ENCODE assay signal across 1 cellular context in the genomic region with DNA sequence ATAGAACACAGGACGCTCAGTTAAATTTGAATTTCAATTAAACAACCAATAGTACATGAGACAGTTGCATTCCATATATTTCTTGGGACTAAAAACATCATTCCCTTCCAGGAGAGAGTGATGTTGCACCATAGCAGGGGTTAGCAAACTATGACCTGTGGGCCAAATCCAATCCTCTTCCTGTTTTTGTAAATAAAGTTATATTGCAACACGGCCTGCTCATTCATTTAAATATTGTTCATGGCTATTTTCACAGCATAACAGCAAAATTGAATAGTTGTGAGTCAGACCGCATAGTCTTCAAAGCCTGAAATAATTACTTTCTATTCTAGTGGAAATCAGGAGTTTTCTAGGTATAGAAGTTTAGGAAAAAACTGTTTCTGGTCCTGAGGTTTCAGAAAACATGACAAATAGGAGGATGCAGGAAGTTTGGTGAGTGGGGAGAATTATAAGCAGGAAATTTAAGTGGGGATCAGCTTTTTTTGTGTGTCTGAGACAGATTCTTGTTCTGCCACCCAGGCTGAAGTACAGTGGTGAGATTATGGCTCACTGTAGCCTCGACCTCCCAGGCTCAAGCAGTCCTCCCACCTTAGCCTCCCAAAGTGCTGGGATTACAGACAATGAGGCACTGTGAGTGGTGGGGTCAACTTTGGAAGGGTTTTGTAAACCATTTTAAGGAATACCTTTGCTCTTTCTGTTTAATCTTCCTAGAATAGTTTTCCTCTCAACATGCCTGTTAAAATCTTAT.
TF ChIP-seq lines count a peak whose summit lies in the region.

No MANE protein-coding gene starts in this region.

TF ChIP-seq in HepG2, 621 proteins besides CTCF, POLR2A, EP300 and RAD21 (continued from another document and continues in another):
- TF ChIP-seq, protein P1, sequence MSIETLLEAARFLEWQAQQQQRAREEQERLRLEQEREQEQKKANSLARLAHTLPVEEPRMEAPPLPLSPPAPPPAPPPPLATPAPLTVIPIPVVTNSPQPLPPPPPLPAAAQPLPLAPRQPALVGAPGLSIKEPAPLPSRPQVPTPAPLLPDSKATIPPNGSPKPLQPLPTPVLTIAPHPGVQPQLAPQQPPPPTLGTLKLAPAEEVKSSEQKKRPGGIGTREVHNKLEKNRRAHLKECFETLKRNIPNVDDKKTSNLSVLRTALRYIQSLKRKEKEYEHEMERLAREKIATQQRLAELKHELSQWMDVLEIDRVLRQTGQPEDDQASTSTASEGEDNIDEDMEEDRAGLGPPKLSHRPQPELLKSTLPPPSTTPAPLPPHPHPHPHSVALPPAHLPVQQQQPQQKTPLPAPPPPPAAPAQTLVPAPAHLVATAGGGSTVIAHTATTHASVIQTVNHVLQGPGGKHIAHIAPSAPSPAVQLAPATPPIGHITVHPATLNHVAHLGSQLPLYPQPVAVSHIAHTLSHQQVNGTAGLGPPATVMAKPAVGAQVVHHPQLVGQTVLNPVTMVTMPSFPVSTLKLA (IDR thresholded peaks at IDR 0.05) = no peak
- TF ChIP-seq ZNF530 (CRISPR knock-in tag; IDR thresholded peaks at IDR 0.05; ENCODE audit: low read depth) (no peak), FOXO1 (CRISPR knock-in tag; IDR thresholded peaks at IDR 0.05) (peak; percentile 85), ZNF816 (CRISPR knock-in tag; IDR thresholded peaks at IDR 0.05; ENCODE audit: borderline replicate concordance) (no peak), GTF2F1 (IDR thresholded peaks at IDR 0.05; ENCODE audit: low read length) (no peak), HINFP (CRISPR knock-in tag; IDR thresholded peaks at IDR 0.05; ENCODE audit: low read depth) (no peak), ISL2 (CRISPR knock-in tag; IDR thresholded peaks at IDR 0.05) (peak; percentile 26; the same call in 1 of the 2 replicates), PHF8 (CRISPR knock-in tag; IDR thresholded peaks at IDR 0.05) (no peak), FOXM1 (CRISPR knock-in tag; IDR thresholded peaks at IDR 0.05) (no peak), ZNF180 (CRISPR knock-in tag; IDR thresholded peaks at IDR 0.05; ENCODE audit: borderline replicate concordance, low read depth) (no peak), IKZF4 (CRISPR knock-in tag; IDR thresholded peaks at IDR 0.05; ENCODE audit: borderline replicate concordance, low read depth, not compliant biosample characterization) (no peak), CC2D1A (CRISPR knock-in tag; IDR thresholded peaks at IDR 0.05) (no peak), ZNF563 (CRISPR knock-in tag; IDR thresholded peaks at IDR 0.05) (no peak), CAMTA2 (CRISPR knock-in tag; IDR thresholded peaks at IDR 0.05; ENCODE audit: borderline replicate concordance) (no peak), FOXC1 (CRISPR knock-in tag; IDR thresholded peaks at IDR 0.05; ENCODE audit: borderline replicate concordance) (no peak), SOX13 (IDR thresholded peaks at IDR 0.05) (no peak), SOX13 (CRISPR knock-in tag; conservative IDR thresholded peaks at IDR 0.05 in 1 of 2, IDR thresholded peaks at IDR 0.05 in 1 of 2) (peak in 1 of 2 experiments; percentile 63; a peak in 1 of 4 replicates), ZNF772 (CRISPR knock-in tag; IDR thresholded peaks at IDR 0.05) (no peak), ZC3H4 (CRISPR knock-in tag; IDR thresholded peaks at IDR 0.05; ENCODE audit: borderline replicate concordance) (no peak), JUNB (CRISPR knock-in tag; IDR thresholded peaks at IDR 0.05; ENCODE audit: borderline replicate concordance) (no peak), MTA3 (CRISPR knock-in tag; IDR thresholded peaks at IDR 0.05) (no peak), ZFP36 (IDR thresholded peaks at IDR 0.05; ENCODE audit: borderline replicate concordance, low read depth, low read length, partially characterized antibody) (no peak), MTERF4 (CRISPR knock-in tag; IDR thresholded peaks at IDR 0.05) (no peak), NONO (IDR thresholded peaks at IDR 0.05) (no peak), NONO (CRISPR knock-in tag; conservative IDR thresholded peaks at IDR 0.05) (0 out of 2 replicates have a peak, but pooled peaks have one; percentile 33), MEIS2 (CRISPR knock-in tag; IDR thresholded peaks at IDR 0.05) (no peak), CCAR2 (optimal IDR thresholded peaks at IDR 0.05; ENCODE audit: low read depth, low read length) (no peak), PHF5A (CRISPR knock-in tag; IDR thresholded peaks at IDR 0.05; ENCODE audit: low read depth, unreplicated experiment) (peak; percentile 35), ZNF224 (CRISPR knock-in tag; IDR thresholded peaks at IDR 0.05) (no peak), SMAD1 (CRISPR knock-in tag; IDR thresholded peaks at IDR 0.05; ENCODE audit: borderline replicate concordance, low read depth) (no peak), MYNN (CRISPR knock-in tag; IDR thresholded peaks at IDR 0.05; ENCODE audit: low read depth) (no peak), TARDBP (CRISPR knock-in tag; IDR thresholded peaks at IDR 0.05) (no peak), ZNF274 (CRISPR knock-in tag; IDR thresholded peaks at IDR 0.05) (no peak), KLF11 (CRISPR knock-in tag; IDR thresholded peaks at IDR 0.05) (no peak), TBL1XR1 (IDR thresholded peaks at IDR 0.05; ENCODE audit: borderline replicate concordance, low read length, partially characterized antibody) (peak; percentile 22), SSRP1 (CRISPR knock-in tag; IDR thresholded peaks at IDR 0.05) (no peak), LRRFIP1 (CRISPR knock-in tag; conservative IDR thresholded peaks at IDR 0.05) (no peak), HCFC1 (IDR thresholded peaks at IDR 0.05; ENCODE audit: low read depth, low read length) (no peak), MATR3 (CRISPR knock-in tag; IDR thresholded peaks at IDR 0.05) (no peak), ZNF607 (CRISPR knock-in tag; IDR thresholded peaks at IDR 0.05; ENCODE audit: borderline replicate concordance) (no peak)
- TF ChIP-seq, protein P2, sequence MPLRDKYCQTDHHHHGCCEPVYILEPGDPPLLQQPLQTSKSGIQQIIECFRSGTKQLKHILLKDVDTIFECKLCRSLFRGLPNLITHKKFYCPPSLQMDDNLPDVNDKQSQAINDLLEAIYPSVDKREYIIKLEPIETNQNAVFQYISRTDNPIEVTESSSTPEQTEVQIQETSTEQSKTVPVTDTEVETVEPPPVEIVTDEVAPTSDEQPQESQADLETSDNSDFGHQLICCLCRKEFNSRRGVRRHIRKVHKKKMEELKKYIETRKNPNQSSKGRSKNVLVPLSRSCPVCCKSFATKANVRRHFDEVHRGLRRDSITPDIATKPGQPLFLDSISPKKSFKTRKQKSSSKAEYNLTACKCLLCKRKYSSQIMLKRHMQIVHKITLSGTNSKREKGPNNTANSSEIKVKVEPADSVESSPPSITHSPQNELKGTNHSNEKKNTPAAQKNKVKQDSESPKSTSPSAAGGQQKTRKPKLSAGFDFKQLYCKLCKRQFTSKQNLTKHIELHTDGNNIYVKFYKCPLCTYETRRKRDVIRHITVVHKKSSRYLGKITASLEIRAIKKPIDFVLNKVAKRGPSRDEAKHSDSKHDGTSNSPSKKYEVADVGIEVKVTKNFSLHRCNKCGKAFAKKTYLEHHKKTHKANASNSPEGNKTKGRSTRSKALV (CRISPR knock-in tag; IDR thresholded peaks at IDR 0.05) = no peak
- TF ChIP-seq, protein P3, sequence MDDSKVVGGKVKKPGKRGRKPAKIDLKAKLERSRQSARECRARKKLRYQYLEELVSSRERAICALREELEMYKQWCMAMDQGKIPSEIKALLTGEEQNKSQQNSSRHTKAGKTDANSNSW (CRISPR knock-in tag; IDR thresholded peaks at IDR 0.05; ENCODE audit: borderline replicate concordance) = no peak
- TF ChIP-seq, protein P4, sequence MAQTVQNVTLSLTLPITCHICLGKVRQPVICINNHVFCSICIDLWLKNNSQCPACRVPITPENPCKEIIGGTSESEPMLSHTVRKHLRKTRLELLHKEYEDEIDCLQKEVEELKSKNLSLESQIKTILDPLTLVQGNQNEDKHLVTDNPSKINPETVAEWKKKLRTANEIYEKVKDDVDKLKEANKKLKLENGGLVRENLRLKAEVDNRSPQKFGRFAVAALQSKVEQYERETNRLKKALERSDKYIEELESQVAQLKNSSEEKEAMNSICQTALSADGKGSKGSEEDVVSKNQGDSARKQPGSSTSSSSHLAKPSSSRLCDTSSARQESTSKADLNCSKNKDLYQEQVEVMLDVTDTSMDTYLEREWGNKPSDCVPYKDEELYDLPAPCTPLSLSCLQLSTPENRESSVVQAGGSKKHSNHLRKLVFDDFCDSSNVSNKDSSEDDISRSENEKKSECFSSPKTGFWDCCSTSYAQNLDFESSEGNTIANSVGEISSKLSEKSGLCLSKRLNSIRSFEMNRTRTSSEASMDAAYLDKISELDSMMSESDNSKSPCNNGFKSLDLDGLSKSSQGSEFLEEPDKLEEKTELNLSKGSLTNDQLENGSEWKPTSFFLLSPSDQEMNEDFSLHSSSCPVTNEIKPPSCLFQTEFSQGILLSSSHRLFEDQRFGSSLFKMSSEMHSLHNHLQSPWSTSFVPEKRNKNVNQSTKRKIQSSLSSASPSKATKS (CRISPR knock-in tag; IDR thresholded peaks at IDR 0.05) = no peak
- TF ChIP-seq, protein P5, sequence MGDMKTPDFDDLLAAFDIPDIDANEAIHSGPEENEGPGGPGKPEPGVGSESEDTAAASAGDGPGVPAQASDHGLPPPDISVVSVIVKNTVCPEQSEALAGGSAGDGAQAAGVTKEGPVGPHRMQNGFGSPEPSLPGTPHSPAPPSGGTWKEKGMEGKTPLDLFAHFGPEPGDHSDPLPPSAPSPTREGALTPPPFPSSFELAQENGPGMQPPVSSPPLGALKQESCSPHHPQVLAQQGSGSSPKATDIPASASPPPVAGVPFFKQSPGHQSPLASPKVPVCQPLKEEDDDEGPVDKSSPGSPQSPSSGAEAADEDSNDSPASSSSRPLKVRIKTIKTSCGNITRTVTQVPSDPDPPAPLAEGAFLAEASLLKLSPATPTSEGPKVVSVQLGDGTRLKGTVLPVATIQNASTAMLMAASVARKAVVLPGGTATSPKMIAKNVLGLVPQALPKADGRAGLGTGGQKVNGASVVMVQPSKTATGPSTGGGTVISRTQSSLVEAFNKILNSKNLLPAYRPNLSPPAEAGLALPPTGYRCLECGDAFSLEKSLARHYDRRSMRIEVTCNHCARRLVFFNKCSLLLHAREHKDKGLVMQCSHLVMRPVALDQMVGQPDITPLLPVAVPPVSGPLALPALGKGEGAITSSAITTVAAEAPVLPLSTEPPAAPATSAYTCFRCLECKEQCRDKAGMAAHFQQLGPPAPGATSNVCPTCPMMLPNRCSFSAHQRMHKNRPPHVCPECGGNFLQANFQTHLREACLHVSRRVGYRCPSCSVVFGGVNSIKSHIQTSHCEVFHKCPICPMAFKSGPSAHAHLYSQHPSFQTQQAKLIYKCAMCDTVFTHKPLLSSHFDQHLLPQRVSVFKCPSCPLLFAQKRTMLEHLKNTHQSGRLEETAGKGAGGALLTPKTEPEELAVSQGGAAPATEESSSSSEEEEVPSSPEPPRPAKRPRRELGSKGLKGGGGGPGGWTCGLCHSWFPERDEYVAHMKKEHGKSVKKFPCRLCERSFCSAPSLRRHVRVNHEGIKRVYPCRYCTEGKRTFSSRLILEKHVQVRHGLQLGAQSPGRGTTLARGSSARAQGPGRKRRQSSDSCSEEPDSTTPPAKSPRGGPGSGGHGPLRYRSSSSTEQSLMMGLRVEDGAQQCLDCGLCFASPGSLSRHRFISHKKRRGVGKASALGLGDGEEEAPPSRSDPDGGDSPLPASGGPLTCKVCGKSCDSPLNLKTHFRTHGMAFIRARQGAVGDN (CRISPR knock-in tag; IDR thresholded peaks at IDR 0.05) = no peak
- TF ChIP-seq, protein P6, sequence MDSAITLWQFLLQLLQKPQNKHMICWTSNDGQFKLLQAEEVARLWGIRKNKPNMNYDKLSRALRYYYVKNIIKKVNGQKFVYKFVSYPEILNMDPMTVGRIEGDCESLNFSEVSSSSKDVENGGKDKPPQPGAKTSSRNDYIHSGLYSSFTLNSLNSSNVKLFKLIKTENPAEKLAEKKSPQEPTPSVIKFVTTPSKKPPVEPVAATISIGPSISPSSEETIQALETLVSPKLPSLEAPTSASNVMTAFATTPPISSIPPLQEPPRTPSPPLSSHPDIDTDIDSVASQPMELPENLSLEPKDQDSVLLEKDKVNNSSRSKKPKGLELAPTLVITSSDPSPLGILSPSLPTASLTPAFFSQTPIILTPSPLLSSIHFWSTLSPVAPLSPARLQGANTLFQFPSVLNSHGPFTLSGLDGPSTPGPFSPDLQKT (CRISPR knock-in tag; IDR thresholded peaks at IDR 0.05; ENCODE audit: borderline replicate concordance) = no peak
